1 cellular context compared by ENCODE assay signal in the genomic region with DNA sequence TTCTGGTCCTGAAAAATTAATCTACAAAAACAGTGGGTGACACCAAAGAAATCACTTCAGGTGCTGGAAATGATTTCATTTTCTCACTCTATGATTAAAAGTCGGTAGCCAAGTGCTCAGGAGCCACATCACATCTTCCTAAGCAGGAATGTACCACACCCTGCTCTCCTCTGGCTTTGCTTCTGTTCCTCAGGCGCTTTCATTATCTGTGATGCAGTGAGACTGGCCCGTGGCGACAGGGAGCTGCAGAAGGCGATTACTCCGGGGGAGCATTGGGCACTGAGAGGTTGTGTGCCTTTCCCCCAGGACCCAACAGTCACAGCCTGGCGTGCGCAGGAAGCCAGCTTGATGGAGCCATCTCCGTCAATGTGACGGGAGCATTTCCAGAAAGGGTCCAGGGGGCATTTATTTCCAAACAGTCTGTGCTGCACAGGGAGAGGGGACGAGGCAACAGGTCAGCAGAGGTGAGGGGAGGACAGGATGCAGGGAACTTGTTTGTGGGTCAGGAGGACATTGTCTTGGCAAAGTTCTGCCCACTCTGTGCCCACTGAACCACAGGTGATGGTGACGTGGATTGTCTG.
TF ChIP-seq lines count a peak whose summit lies in the region.

No MANE protein-coding gene starts in this region.

TF ChIP-seq in H1, 55 proteins besides CTCF, POLR2A, EP300 and RAD21:
- TF ChIP-seq BRCA1 (IDR thresholded peaks at IDR 0.05; ENCODE audit: low read depth, low read length) (no peak), CHD2 (IDR thresholded peaks at IDR 0.05; ENCODE audit: low read length) (no peak), RFX5 (IDR thresholded peaks at IDR 0.05; ENCODE audit: borderline replicate concordance, low read depth, low read length) (no peak), MAFK (IDR thresholded peaks at IDR 0.05; ENCODE audit: low read depth, low read length) (no peak), POU5F1 (IDR thresholded peaks at IDR 0.05; ENCODE audit: low read depth, low read length) (no peak)
